20 cellular contexts compared by ENCODE assay signal in genomic region chr7:4212376-4212775, GRCh38.
"Had no signal": no experiment of that assay in that cellular context is flagged by ENCODE, and none has a peak within 500 bp of the region (broad histone marks: within the 10 kb centered on the region; RNA-seq: fewer than 3 reads in every experiment).

No MANE protein-coding gene starts in this region.

- H3K36me3 ChIP-seq: MG63, SJCRH30 had no signal

- H3K27me3 ChIP-seq: MG63, SJCRH30 had no signal

- H3K27ac ChIP-seq: SJCRH30 had no signal

- H3K4me3 ChIP-seq: MG63, SJCRH30 had no signal

- DNase-seq: IMR-90, Karpas-422, KG1, MG63, NCI-H1092, NCI-H1105 treated with DMSO at 0.1 percent for 48 hours, NCI-H1417 treated with DMSO at 0.1 percent for 48 hours, NCI-H187, NCI-H2029, NCI-H2081 treated with DMSO at 0.1 percent for 48 hours, NCI-H2171, NCI-H226, NCI-H446, NCI-H510A, NCI-H524 treated with DMSO at 0.1 percent for 48 hours, NCI-H69, NCI-H774, RPMI8226, SHP77, SJCRH30 had no signal

- H3K9me3 ChIP-seq: MG63, SJCRH30 had no signal
